ENCODE assay signal across 28 cellular contexts in the genomic region with DNA sequence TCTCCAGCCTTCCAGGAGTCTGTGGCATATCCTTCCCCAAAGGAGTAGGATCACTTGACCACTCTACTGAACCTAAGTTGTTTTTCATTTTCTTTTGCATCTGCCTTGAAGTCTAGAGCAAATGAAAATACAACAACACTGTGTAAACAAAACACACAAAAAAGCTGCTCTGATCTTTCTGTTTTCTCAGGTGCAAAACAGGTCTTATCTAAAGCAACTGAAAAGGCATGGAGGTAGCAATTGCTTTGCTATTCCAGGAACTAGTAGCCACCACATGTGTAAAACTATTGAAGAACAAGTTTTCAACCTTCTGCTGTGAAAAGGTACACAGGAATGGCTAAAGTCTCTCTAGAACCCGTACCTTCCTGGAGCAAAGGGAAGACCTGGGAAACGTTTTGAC.
"Had no signal": no experiment of that assay in that cellular context is flagged by ENCODE, and none has a peak within 500 bp of the region (broad histone marks: within the 10 kb centered on the region; RNA-seq: fewer than 3 reads in every experiment).

No MANE protein-coding gene starts in this region.

- H3K27ac ChIP-seq: esophagus muscularis mucosa, foreskin keratinocyte, left ventricle myocardium inferior, neutrophil, ovary, psoas muscle, sigmoid colon, thoracic aorta, uterus, VCaP had no signal

- H3K27me3 ChIP-seq: esophagus muscularis mucosa, foreskin keratinocyte, heart right ventricle, neutrophil, ovary, sigmoid colon, uterus had no signal

- H3K36me3 Mint-ChIP-seq: stimulated activated effector memory CD8-positive, alpha-beta T cell treated with anti-CD3 and anti-CD28 coated beads, Interleukin-12 subunit alpha, Interleukin-12 subunit beta, amount 100 ng/mL, for 72 hours had no signal

- ATAC-seq: activated CD4-positive, CD25-positive, alpha-beta regulatory T cell treated with anti-CD3 and anti-CD28 coated beads, Interleukin-2, amount 50 U/mL, for 24 hours; foreskin keratinocyte; heart right ventricle; mucosa of descending colon; psoas muscle; stimulated activated effector memory CD8-positive, alpha-beta T cell treated with anti-CD3 and anti-CD28 coated beads, Interleukin-12 subunit alpha, Interleukin-12 subunit beta, amount 100 ng/mL, for 72 hours had no signal

- H3K27ac Mint-ChIP-seq: activated naive CD4-positive, alpha-beta T cell treated with anti-CD3 and anti-CD28 coated beads for 36 hours; nephron progenitor cell; stimulated activated naive CD8-positive, alpha-beta T cell treated with anti-CD3 and anti-CD28 coated beads, Interleukin-15, Interleukin-2, amounts not matched to agents 100 ng/mL and 50 ng/mL, for 24 hours; type B pancreatic cell had no signal

- H3K36me3 ChIP-seq: esophagus muscularis mucosa, heart right ventricle, left ventricle myocardium inferior, neutrophil, ovary, sigmoid colon, thoracic aorta, uterus had no signal

- H3K4me3 Mint-ChIP-seq: activated naive CD4-positive, alpha-beta T cell treated with anti-CD3 and anti-CD28 coated beads for 36 hours; nephron progenitor cell; stimulated activated effector memory CD8-positive, alpha-beta T cell treated with anti-CD3 and anti-CD28 coated beads, Interleukin-12 subunit alpha, Interleukin-12 subunit beta, amount 100 ng/mL, for 72 hours; stimulated activated naive CD8-positive, alpha-beta T cell treated with anti-CD3 and anti-CD28 coated beads, Interleukin-15, Interleukin-2, amounts not matched to agents 100 ng/mL and 50 ng/mL, for 24 hours; type B pancreatic cell had no signal

- H3K9me3 ChIP-seq: neutrophil, ovary, thoracic aorta, uterus had no signal

- H3K27me3 Mint-ChIP-seq: stimulated activated naive CD8-positive, alpha-beta T cell treated with anti-CD3 and anti-CD28 coated beads, Interleukin-15, Interleukin-2, amounts not matched to agents 100 ng/mL and 50 ng/mL, for 24 hours; type B pancreatic cell had no signal

- H3K4me1 ChIP-seq: psoas muscle, sigmoid colon, uterus had no signal

- H3K4me3 ChIP-seq: esophagus muscularis mucosa, heart right ventricle, left ventricle myocardium inferior, lung, mucosa of descending colon, ovary, psoas muscle, sigmoid colon, thoracic aorta, uterus had no signal

- DNase-seq: activated CD4-positive, alpha-beta T cell treated with anti-CD3 and anti-CD28 coated beads for 48 hours; activated CD4-positive, alpha-beta T cell treated with anti-CD3 and anti-CD28 coated beads, Interleukin-2, amount 50 U/mL, for 48 hours; activated CD8-positive, alpha-beta memory T cell treated with anti-CD3 and anti-CD28 coated beads for 24 hours; activated effector memory CD4-positive, alpha-beta T cell treated with Interleukin-2 at 50 U/mL for 16 hours; activated naive CD4-positive, alpha-beta T cell treated with anti-CD3 and anti-CD28 coated beads for 36 hours; amniotic stem cell; caudate nucleus; foreskin keratinocyte; heart right ventricle; islet precursor cell; left ventricle myocardium inferior; mucosa of descending colon; nephron progenitor cell; ovary; psoas muscle; sigmoid colon; small intestine; stimulated activated CD4-positive, alpha-beta T cell treated with anti-CD3 and anti-CD28 coated beads, Interleukin-4, amount 100 ng/mL, for 24 hours; uterus had no signal
